Comparison of ENCODE assay signal across 9 cellular contexts in genomic region chr12:54749191-54749818, GRCh38.
A peak's percentile ranks its signal among the peaks of the same experiment; 100 is the strongest.
DNase-seq lines count a peak whose midpoint lies in the region; ATAC-seq and TF ChIP-seq lines count a peak whose summit lies in the region.
"Had no signal": no experiment of that assay in that cellular context is flagged by ENCODE, and none has a peak within 500 bp of the region (broad histone marks: within the 10 kb centered on the region; RNA-seq: fewer than 3 reads in every experiment).

No MANE protein-coding gene starts in this region.

- no peaks in the 10 kb centered on the region for H3K79me2 ChIP-seq in DOHH2 (ENCODE audit: control insufficient read depth, low read length)
- no peaks in the 10 kb centered on the region for H3K79me2 ChIP-seq in trophoblast cell (ENCODE audit: control insufficient read depth, insufficient read depth, low read length, poor library complexity)

- no peak overlapping the region for H2AK5ac ChIP-seq in trophoblast cell (ENCODE audit: low read length)

- H4K12ac ChIP-seq in trophoblast cell (ENCODE audit: low read depth, low read length), result no peak overlapping the region

- H3K9me3 ChIP-seq in DOHH2 (ENCODE audit: control insufficient read depth, insufficient read depth, low read length), result no peaks in the 10 kb centered on the region
- no peaks in the 10 kb centered on the region for H3K9me3 ChIP-seq in trophoblast cell (ENCODE audit: insufficient read depth, low read depth, low read length)

- no peak overlapping the region for H4K8ac ChIP-seq in trophoblast cell (ENCODE audit: low read depth, low read length)

- H3K4me1 Mint-ChIP-seq in activated CD4-positive, alpha-beta memory T cell treated with anti-CD3 and anti-CD28 coated beads, Interleukin-2, amount 10 ng/mL, durations not matched to agents 7 days and 5 days, result peaks cover 19% of the 10 kb centered on the region

- H3K79me1 ChIP-seq in trophoblast cell (ENCODE audit: low read length), result no peaks in the 10 kb centered on the region

- CTCF ChIA-PET in activated CD4-positive, alpha-beta memory T cell treated with anti-CD3 and anti-CD28 coated beads, Interleukin-2, amount 10 ng/mL, durations not matched to agents 7 days and 5 days (lab: Charles Lee), result interaction anchor here (0.7 to 4.8 kb wide), 33 partner anchors 9 to 393 kb away, joined by 3 to 122 read pairs (median 4); partner anchors contain the start of genes MUCL1 and TESPA1

- H3K4me1 ChIP-seq in DOHH2 (ENCODE audit: control insufficient read depth, low read length) (peaks cover 15% of the 10 kb centered on the region), trophoblast cell (ENCODE audit: control insufficient read depth in 1 of 2, insufficient read depth in 2 of 2, low read length in 2 of 2) (no peaks in the 10 kb centered on the region)

- H3K4me3 ChIP-seq in DOHH2 (ENCODE audit: low read length) (no peak overlapping the region), fibroblast of the aortic adventitia (ENCODE audit: low read depth, low read length) (no peak overlapping the region), trophoblast cell (ENCODE audit: low read depth, low read length) (no peak overlapping the region)

- no peak overlapping the region for H3K27ac ChIP-seq in DOHH2 (ENCODE audit: low read depth, low read length)
- H3K27ac ChIP-seq in trophoblast cell (ENCODE audit: low read depth, low read length), result no peak overlapping the region

- no CpG with 5 or more reads among the region's 5 CpGs for WGBS in trophoblast cell (ENCODE audit: extremely low coverage, insufficient coverage, insufficient read length)

- H4K91ac ChIP-seq in trophoblast cell (ENCODE audit: low read depth, low read length), result no peak overlapping the region

- no peak overlapping the region for H2BK5ac ChIP-seq in trophoblast cell (ENCODE audit: low read depth, low read length, poor library complexity)

- no peak overlapping the region for H2BK12ac ChIP-seq in trophoblast cell (ENCODE audit: low read length)

- ATAC-seq in HG02623 (IDR thresholded peaks at IDR 0.05; ENCODE audit: unreplicated experiment) (peak; percentile 58), GM18505 (IDR thresholded peaks at IDR 0.05; ENCODE audit: unreplicated experiment) (no peak)

- H2AFZ ChIP-seq in trophoblast cell (ENCODE audit: insufficient read depth, low read length, poor library complexity), result no peak overlapping the region

- no peak overlapping the region for H3K14ac ChIP-seq in trophoblast cell (ENCODE audit: low read length)

- POLR2A ChIA-PET in activated CD4-positive, alpha-beta memory T cell treated with anti-CD3 and anti-CD28 coated beads, Interleukin-2, amount 10 ng/mL, durations not matched to agents 7 days and 5 days (lab: Charles Lee), result interaction anchor here (0.8 to 2.4 kb wide), 9 partner anchors 8 to 323 kb away, joined by 3 to 8 read pairs (median 3); no protein-coding TSS in a partner anchor

- H3K36me3 Mint-ChIP-seq in activated CD4-positive, alpha-beta memory T cell treated with anti-CD3 and anti-CD28 coated beads, Interleukin-2, amount 10 ng/mL, durations not matched to agents 7 days and 5 days (ENCODE audit: low read depth), result peaks cover 4% of the 10 kb centered on the region
- H3K36me3 Mint-ChIP-seq: IgD-negative memory B cell had no signal

- DNase-seq in 8988T, result peak; percentile 20
- DNase-seq in NCI-H2227 (lab: John Stamatoyannopoulos, UW; ENCODE audit: unreplicated experiment), result peak; percentile 35
- peak; percentile 39 for DNase-seq in activated CD4-positive, alpha-beta memory T cell treated with anti-CD3 and anti-CD28 coated beads, Interleukin-2, amount 10 ng/mL, durations not matched to agents 7 days and 5 days
- peak; percentile 71 for DNase-seq in fibroblast of the aortic adventitia (ENCODE audit: low read depth)
- DNase-seq in trophoblast cell, result peak; percentile 15 to 72

- no peak overlapping the region for H3K27ac Mint-ChIP-seq in activated CD4-positive, alpha-beta memory T cell treated with anti-CD3 and anti-CD28 coated beads, Interleukin-2, amount 10 ng/mL, durations not matched to agents 7 days and 5 days
- H3K27ac Mint-ChIP-seq: IgD-negative memory B cell had no signal

- H3K4ac ChIP-seq in trophoblast cell (ENCODE audit: low read depth, low read length), result no peak overlapping the region

- no peaks in the 10 kb centered on the region for H3K27me3 Mint-ChIP-seq in activated CD4-positive, alpha-beta memory T cell treated with anti-CD3 and anti-CD28 coated beads, Interleukin-2, amount 10 ng/mL, durations not matched to agents 7 days and 5 days

- H3K9me2 ChIP-seq in DOHH2 (replicated peaks; ENCODE audit: control insufficient read depth, low read length), result no peaks in the 10 kb centered on the region

- H3K4me3 Mint-ChIP-seq in activated CD4-positive, alpha-beta memory T cell treated with anti-CD3 and anti-CD28 coated beads, Interleukin-2, amount 10 ng/mL, durations not matched to agents 7 days and 5 days, result peak overlapping the region; percentile 36

- no peak overlapping the region for H3K18ac ChIP-seq in trophoblast cell (ENCODE audit: low read length)

- H3K4me2 ChIP-seq in DOHH2 (ENCODE audit: low read length) (no peak overlapping the region), trophoblast cell (ENCODE audit: low read length) (no peak overlapping the region)

- no peaks in the 10 kb centered on the region for H4K20me1 ChIP-seq in DOHH2 (ENCODE audit: control insufficient read depth, insufficient read depth, low read depth, low read length)

- no peak for TF ChIP-seq POLR2A in GM18505 (IDR thresholded peaks at IDR 0.05; ENCODE audit: borderline replicate concordance, extremely low read depth, insufficient read depth, insufficient read length)

- no peaks in the 10 kb centered on the region for H3K36me3 ChIP-seq in DOHH2 (ENCODE audit: control insufficient read depth, low read length)
- H3K36me3 ChIP-seq in trophoblast cell (ENCODE audit: control insufficient read depth in 1 of 2, insufficient read depth in 2 of 2, low read length in 2 of 2), result no peaks in the 10 kb centered on the region

- H3K9ac ChIP-seq in trophoblast cell (ENCODE audit: low read length), result no peak overlapping the region

- peaks cover 4% of the 10 kb centered on the region for H3K9me3 Mint-ChIP-seq in activated CD4-positive, alpha-beta memory T cell treated with anti-CD3 and anti-CD28 coated beads, Interleukin-2, amount 10 ng/mL, durations not matched to agents 7 days and 5 days
- H3K9me3 Mint-ChIP-seq: IgD-negative memory B cell had no signal

- H3K27me3 ChIP-seq in DOHH2 (ENCODE audit: control insufficient read depth, low read length), result no peaks in the 10 kb centered on the region
- no peaks in the 10 kb centered on the region for H3K27me3 ChIP-seq in trophoblast cell (ENCODE audit: insufficient read depth, low read length)

- H3F3A ChIP-seq in DOHH2 (ENCODE audit: control insufficient read depth, insufficient read depth), result no peaks in the 10 kb centered on the region

- TF ChIP-seq CTCF in DOHH2 (IDR thresholded peaks at IDR 0.05; ENCODE audit: low read depth, low read length, poor library complexity, severe bottlenecking) (peak; percentile 83), fibroblast of the aortic adventitia (IDR thresholded peaks at IDR 0.05; ENCODE audit: insufficient read depth, low read length) (peak; percentile 73)

- no peak overlapping the region for H2BK120ac ChIP-seq in trophoblast cell (ENCODE audit: insufficient read depth, low read length, poor library complexity)

- H3K23ac ChIP-seq in trophoblast cell (ENCODE audit: low read length), result no peak overlapping the region

Comparison
In these comparisons a context has a peak if more than half of its experiments do, and no peak if none do; other contexts are left out.
1. DNase-seq: peak in every context shown above with its lines; median percentile 71 in fibroblast of the aortic adventitia; 44 in trophoblast cell; 39 in activated CD4-positive, alpha-beta memory T cell treated with anti-CD3 and anti-CD28 coated beads, Interleukin-2, amount 10 ng/mL, durations not matched to agents 7 days and 5 days; 35 in NCI-H2227; 20 in 8988T.